13 cellular contexts compared by ENCODE assay signal in genomic region chr2:20540587-20541304, GRCh38.
DNase-seq lines count a peak whose midpoint lies in the region; ATAC-seq and TF ChIP-seq lines count a peak whose summit lies in the region.
"Had no signal": no experiment of that assay in that cellular context is flagged by ENCODE, and none has a peak within 500 bp of the region (broad histone marks: within the 10 kb centered on the region; RNA-seq: fewer than 3 reads in every experiment).

No MANE protein-coding gene starts in this region.

- H3K9me3 ChIP-seq in right lobe of liver: no peaks in the 10 kb centered on the region
- H3K9me3 ChIP-seq: colonic mucosa had no signal

- peak overlapping the region; percentile 48 for H3K27ac Mint-ChIP-seq in stimulated activated effector memory CD8-positive, alpha-beta T cell treated with anti-CD3 and anti-CD28 coated beads, Interleukin-12 subunit alpha, Interleukin-12 subunit beta, amount 100 ng/mL, for 72 hours
- H3K27ac Mint-ChIP-seq: activated naive CD8-positive, alpha-beta T cell treated with anti-CD3 and anti-CD28 coated beads, Interleukin-2, amount 50 U/mL, for 24 hours; activated T-helper 2 cell treated with anti-CD3 and anti-CD28 coated beads, Interferon-gamma antibody, Interleukin-2, Interleukin-4, amounts not matched to agents 10 μg/mL and 5 μg/mL and 100 μg/mL, durations not matched to agents 14 hours and 24 hours and 36 hours had no signal

- H3K4me1 Mint-ChIP-seq in stimulated activated effector memory CD8-positive, alpha-beta T cell treated with anti-CD3 and anti-CD28 coated beads, Interleukin-12 subunit alpha, Interleukin-12 subunit beta, amount 100 ng/mL, for 72 hours: peaks cover 26% of the 10 kb centered on the region
- H3K4me1 Mint-ChIP-seq: activated naive CD8-positive, alpha-beta T cell treated with anti-CD3 and anti-CD28 coated beads, Interleukin-2, amount 50 U/mL, for 24 hours had no signal

- H3K9me3 Mint-ChIP-seq in stimulated activated effector memory CD8-positive, alpha-beta T cell treated with anti-CD3 and anti-CD28 coated beads, Interleukin-12 subunit alpha, Interleukin-12 subunit beta, amount 100 ng/mL, for 72 hours: no peaks in the 10 kb centered on the region
- H3K9me3 Mint-ChIP-seq: activated naive CD8-positive, alpha-beta T cell treated with anti-CD3 and anti-CD28 coated beads, Interleukin-2, amount 50 U/mL, for 24 hours; activated T-helper 2 cell treated with anti-CD3 and anti-CD28 coated beads, Interferon-gamma antibody, Interleukin-2, Interleukin-4, amounts not matched to agents 10 μg/mL and 5 μg/mL and 100 μg/mL, durations not matched to agents 14 hours and 24 hours and 36 hours; neural crest cell had no signal

- H3K27me3 ChIP-seq in right lobe of liver: no peaks in the 10 kb centered on the region
- H3K27me3 ChIP-seq: colonic mucosa had no signal

- WGBS in right lobe of liver (ENCODE audit: insufficient coverage, low coverage, low lambda C conversion rate, missing lambda C conversion rate): 27% methylated on average over 5 of the region's 17 CpGs

- POLR2A ChIA-PET in RWPE1 (lab: Yijun Ruan, JAX; ENCODE audit: low non-redundant PET): no interaction called here

- intact Hi-C loops in right lobe of liver (cut with DNase I): loop anchor here in 1 of 2 donors (5.0 kb wide), 1 partner anchor 47 kb away; no protein-coding TSS in a partner anchor

- DNase-seq in LHCN-M2 (ENCODE audit: low read depth): peak; percentile 73
- DNase-seq in RWPE1 (ENCODE audit: low spot score): no peak
- DNase-seq in right lobe of liver: peak; percentile 67 to 81 (median 80)
- DNase-seq in stimulated activated effector memory CD8-positive, alpha-beta T cell treated with anti-CD3 and anti-CD28 coated beads, Interleukin-12 subunit alpha, Interleukin-12 subunit beta, amount 100 ng/mL, for 72 hours (ENCODE audit: low spot score in 2 of 2): no peak
- no peak for DNase-seq in 8988T
- DNase-seq in iPS-NIHi7 (ENCODE audit: extremely low spot score): no peak
- DNase-seq: activated naive CD8-positive, alpha-beta T cell treated with anti-CD3 and anti-CD28 coated beads, Interleukin-2, amount 50 U/mL, for 24 hours; colonic mucosa; EL; Kasumi-1 had no signal

- no peaks in the 10 kb centered on the region for H3K36me3 ChIP-seq in right lobe of liver
- H3K36me3 ChIP-seq: colonic mucosa had no signal

- no peak overlapping the region for H3K4me3 ChIP-seq in right lobe of liver
- H3K4me3 ChIP-seq: colonic mucosa had no signal

- CTCF ChIA-PET in RWPE1 (lab: Yijun Ruan, JAX): interaction anchor here (0.6 kb wide), 1 partner anchor 96 kb away, joined by 3 read pairs; no protein-coding TSS in a partner anchor

- H3K4me1 ChIP-seq in right lobe of liver: peaks cover 0 to 53% (median 22%) of the 10 kb centered on the region in 4 donors
- H3K4me1 ChIP-seq: colonic mucosa had no signal

- TF ChIP-seq CTCF in RWPE1 (conservative IDR thresholded peaks at IDR 0.05; ENCODE audit: low read depth) (no peak), right lobe of liver (IDR thresholded peaks at IDR 0.05) (no peak)

- TF ChIP-seq POLR2A in right lobe of liver (IDR thresholded peaks at IDR 0.05): no peak

- no peaks in the 10 kb centered on the region for H3K36me3 Mint-ChIP-seq in stimulated activated effector memory CD8-positive, alpha-beta T cell treated with anti-CD3 and anti-CD28 coated beads, Interleukin-12 subunit alpha, Interleukin-12 subunit beta, amount 100 ng/mL, for 72 hours

- H3K27ac ChIP-seq in RWPE1 (peak overlapping the region; percentile 65), right lobe of liver (peak overlapping the region; percentile 73 to 90 (median 87))
- H3K27ac ChIP-seq: colonic mucosa had no signal

- ATAC-seq in right lobe of liver (peak; percentile 5 to 39 (median 16)), GM18498 (IDR thresholded peaks at IDR 0.05; ENCODE audit: unreplicated experiment) (no peak)
- peak; percentile 17 for ATAC-seq in stimulated activated effector memory CD8-positive, alpha-beta T cell treated with anti-CD3 and anti-CD28 coated beads, Interleukin-12 subunit alpha, Interleukin-12 subunit beta, amount 100 ng/mL, for 72 hours
- ATAC-seq: activated naive CD8-positive, alpha-beta T cell treated with anti-CD3 and anti-CD28 coated beads, Interleukin-2, amount 50 U/mL, for 24 hours had no signal

- no peak overlapping the region for H3K4me3 Mint-ChIP-seq in stimulated activated effector memory CD8-positive, alpha-beta T cell treated with anti-CD3 and anti-CD28 coated beads, Interleukin-12 subunit alpha, Interleukin-12 subunit beta, amount 100 ng/mL, for 72 hours
- H3K4me3 Mint-ChIP-seq: activated naive CD8-positive, alpha-beta T cell treated with anti-CD3 and anti-CD28 coated beads, Interleukin-2, amount 50 U/mL, for 24 hours; neural crest cell had no signal

Comparison
In these comparisons a context has a peak if more than half of its experiments do, and no peak if none do; other contexts are left out.
1. DNase-seq: peak in LHCN-M2 (single experiment) and right lobe of liver (3 of 3); none in RWPE1 (single experiment), stimulated activated effector memory CD8-positive, alpha-beta T cell treated with anti-CD3 and anti-CD28 coated beads, Interleukin-12 subunit alpha, Interleukin-12 subunit beta, amount 100 ng/mL, for 72 hours (0 of 2), 8988T (single experiment) and iPS-NIHi7 (single experiment).